In genomic region chr16:58187092-58187491, GRCh38 we compare ENCODE assay signal across 19 cellular contexts. TPM values are rescaled to one million over a fixed set of nuclear protein-coding genes. Genes with fewer than 3 reads are reported as not detected.
DNase-seq lines count a peak whose midpoint lies in the region; ATAC-seq, FAIRE-seq and TF ChIP-seq lines count a peak whose summit lies in the region.
"Had no signal": no experiment of that assay in that cellular context is flagged by ENCODE, and none has a peak within 500 bp of the region (broad histone marks: within the 10 kb centered on the region; RNA-seq: fewer than 3 reads in every experiment).

No MANE protein-coding gene starts in this region.

- H3K36me3 Mint-ChIP-seq in activated naive CD4-positive, alpha-beta T cell treated with anti-CD3 and anti-CD28 coated beads, Interleukin-2, amount 50 U/mL, for 72 hours, result peaks cover 0 to 55% of the 10 kb centered on the region in 2 donors
- H3K36me3 Mint-ChIP-seq in astrocyte (ENCODE audit: low read depth, unreplicated experiment), result peaks cover 39% of the 10 kb centered on the region

- H3K79me2 ChIP-seq in astrocyte (ENCODE audit: insufficient read depth, low read length), result peaks cover 37% of the 10 kb centered on the region

- TF ChIP-seq CTCF in astrocyte (IDR thresholded peaks at IDR 0.05; ENCODE audit: insufficient read depth, low read depth, low read length), result no peak
- no peak for TF ChIP-seq CTCF in kidney (IDR thresholded peaks at IDR 0.05; ENCODE audit: borderline replicate concordance, extremely low read depth, insufficient read depth)

- peak overlapping the region; percentile 46 for H3K4me3 Mint-ChIP-seq in astrocyte (ENCODE audit: unreplicated experiment)
- H3K4me3 Mint-ChIP-seq: CD4-positive, alpha-beta memory T cell; neural crest cell had no signal

- H3K4me1 ChIP-seq in astrocyte (ENCODE audit: insufficient read depth, low read length) (no peaks in the 10 kb centered on the region), kidney (ENCODE audit: control insufficient read depth in 1 of 2, insufficient read depth in 1 of 2, low read depth in 1 of 2, low read length in 2 of 2) (peaks cover 5 to 7% of the 10 kb centered on the region in 2 donors)

- H3K27me3 Mint-ChIP-seq in astrocyte (ENCODE audit: low read depth, unreplicated experiment), result no peaks in the 10 kb centered on the region
- H3K27me3 Mint-ChIP-seq: CD4-positive, alpha-beta memory T cell had no signal

- no peak overlapping the region for H3K4me3 ChIP-seq in astrocyte (ENCODE audit: insufficient read depth, low read depth, low read length)
- H3K4me3 ChIP-seq in kidney (ENCODE audit: low read length in 2 of 2), result no peak overlapping the region
- H3K4me3 ChIP-seq: heart left ventricle had no signal

- peak overlapping the region; percentile 27 to 68 for H3K27ac Mint-ChIP-seq in activated naive CD4-positive, alpha-beta T cell treated with anti-CD3 and anti-CD28 coated beads, Interleukin-2, amount 50 U/mL, for 72 hours
- no peak overlapping the region for H3K27ac Mint-ChIP-seq in astrocyte (ENCODE audit: unreplicated experiment)

- H3K9me3 ChIP-seq in astrocyte (ENCODE audit: insufficient read depth, low read depth, low read length), result no peaks in the 10 kb centered on the region
- H3K9me3 ChIP-seq in kidney (ENCODE audit: control insufficient read depth in 1 of 2, low read length in 2 of 2), result no peaks in the 10 kb centered on the region
- H3K9me3 ChIP-seq: heart left ventricle had no signal

- peaks cover 35% of the 10 kb centered on the region for H4K20me1 ChIP-seq in astrocyte (ENCODE audit: insufficient read depth, low read length)

- no peak for DNase-seq in activated naive CD4-positive, alpha-beta T cell treated with anti-CD3 and anti-CD28 coated beads, Interleukin-2, amount 50 U/mL, for 72 hours (ENCODE audit: low spot score in 2 of 2)
- no peak for DNase-seq in activated naive CD4-positive, alpha-beta T cell treated with Interleukin-2 at 50 U/mL for 16 hours
- peak; percentile 2 for DNase-seq in astrocyte (ENCODE audit: low read depth)
- no peak for DNase-seq in kidney
- no peak for DNase-seq in SK-N-DZ (ENCODE audit: low spot score)
- DNase-seq in DMS153 treated with DMSO at 0.1 percent for 48 hours (lab: John Stamatoyannopoulos, UW; ENCODE audit: unreplicated experiment), result no peak
- DNase-seq: aorta; CD4-positive, alpha-beta memory T cell; heart left ventricle; mesendoderm; NCI-H1436 treated with DMSO at 0.1 percent for 48 hours; NCI-H226; NK-92 treated with Interleukin-12 subunit alpha and Interleukin-12 subunit beta, amount 100 ng/mL, for 24 hours; stimulated activated naive CD8-positive, alpha-beta T cell treated with anti-CD3 and anti-CD28 coated beads, Interleukin-15, Interleukin-2, amounts not matched to agents 100 U/mL and 50 U/mL, for 24 hours had no signal

- H3K4me2 ChIP-seq in astrocyte (ENCODE audit: low read length), result no peak overlapping the region

- no peak for FAIRE-seq in astrocyte (lab: Jason Lieb, UNC)
- peak; percentile 56 for FAIRE-seq in kidney (lab: Jason Lieb, UNC)
- FAIRE-seq: colon had no signal

- no peak overlapping the region for H2AFZ ChIP-seq in astrocyte (ENCODE audit: low read depth, low read length)

- H3K27ac ChIP-seq in astrocyte (ENCODE audit: low read depth, low read length), result no peak overlapping the region
- no peak overlapping the region for H3K27ac ChIP-seq in kidney (ENCODE audit: low read depth in 2 of 2, low read length in 2 of 2)
- H3K27ac ChIP-seq: VCaP had no signal

- intact Hi-C loops in kidney (cut with DNase I), result no loop called here

- ATAC-seq in activated naive CD4-positive, alpha-beta T cell treated with anti-CD3 and anti-CD28 coated beads, Interleukin-2, amount 50 U/mL, for 72 hours, result no peak
- ATAC-seq in activated CD4-positive, CD25-positive, alpha-beta regulatory T cell treated with anti-CD3 and anti-CD28 coated beads, Interleukin-2, amount 50 U/mL, for 24 hours, result no peak
- no peak for ATAC-seq in HG03565 (IDR thresholded peaks at IDR 0.05; ENCODE audit: unreplicated experiment)
- ATAC-seq: stimulated activated naive CD8-positive, alpha-beta T cell treated with anti-CD3 and anti-CD28 coated beads, Interleukin-15, Interleukin-2, amounts not matched to agents 100 U/mL and 50 U/mL, for 24 hours had no signal

- no peaks in the 10 kb centered on the region for H3K27me3 ChIP-seq in astrocyte (ENCODE audit: insufficient read depth, low read length)
- H3K27me3 ChIP-seq: heart left ventricle had no signal

- peaks cover 5% of the 10 kb centered on the region for H3K4me1 Mint-ChIP-seq in astrocyte (ENCODE audit: low read depth, unreplicated experiment)
- H3K4me1 Mint-ChIP-seq: neural crest cell had no signal

- no peaks in the 10 kb centered on the region for H3K9me3 Mint-ChIP-seq in activated naive CD4-positive, alpha-beta T cell treated with anti-CD3 and anti-CD28 coated beads, Interleukin-2, amount 50 U/mL, for 72 hours
- no peaks in the 10 kb centered on the region for H3K9me3 Mint-ChIP-seq in astrocyte (ENCODE audit: unreplicated experiment)
- H3K9me3 Mint-ChIP-seq: CD4-positive, alpha-beta memory T cell; neural crest cell had no signal

- H3K36me3 ChIP-seq in astrocyte (ENCODE audit: insufficient read depth, low read length) (peaks cover 59% of the 10 kb centered on the region), kidney (ENCODE audit: control insufficient read depth in 1 of 2, insufficient read depth in 2 of 2, low read length in 2 of 2) (peaks cover 18 to 26% of the 10 kb centered on the region in 2 donors)

- H3K9ac ChIP-seq in astrocyte (ENCODE audit: low read length), result no peak overlapping the region
- no peak overlapping the region for H3K9ac ChIP-seq in kidney (ENCODE audit: low read length in 2 of 2)

RNA-seq across cellular contexts. Expression of gene CSNK2A2, which starts 10.8 kb away (rescaled TPM):
- total RNA-seq in activated naive CD4-positive, alpha-beta T cell treated with anti-CD3 and anti-CD28 coated beads, Interleukin-2, amount 50 U/mL, for 72 hours, result 10 to 100 TPM; 67.9 to 88.4 TPM
- total RNA-seq in astrocyte (87.7 and 96.2 TPM in 2 replicates), kidney (55.3 TPM)
- 26.7 TPM for polyA plus RNA-seq in kidney (ENCODE audit: insufficient read depth, low read depth, low replicate concordance)
- polyA plus RNA-seq in SK-N-DZ (2014; cell fraction: cytosol; rRNA removed), result 31.2 and 47.3 TPM in 2 replicates
- polyA plus RNA-seq in SK-N-DZ (2014; cell fraction: nucleus; rRNA removed), result 20.1 and 23.5 TPM in 2 replicates

RNA-seq across cellular contexts. Expression of gene CFAP20, which starts 57.9 kb away (rescaled TPM):
- 10 to 100 TPM; 36.6 to 40.4 TPM for total RNA-seq in activated naive CD4-positive, alpha-beta T cell treated with anti-CD3 and anti-CD28 coated beads, Interleukin-2, amount 50 U/mL, for 72 hours
- total RNA-seq in astrocyte (40.1 and 43.6 TPM in 2 replicates), kidney (22.3 TPM)
- polyA plus RNA-seq in kidney (ENCODE audit: insufficient read depth, low read depth, low replicate concordance), result 33.3 TPM
- polyA plus RNA-seq in SK-N-DZ (2014; cell fraction: cytosol; rRNA removed), result 192 and 282 TPM in 2 replicates
- polyA plus RNA-seq in SK-N-DZ (2014; cell fraction: nucleus; rRNA removed), result 121 and 154 TPM in 2 replicates
